1 cellular context compared by ENCODE assay signal in the genomic region with DNA sequence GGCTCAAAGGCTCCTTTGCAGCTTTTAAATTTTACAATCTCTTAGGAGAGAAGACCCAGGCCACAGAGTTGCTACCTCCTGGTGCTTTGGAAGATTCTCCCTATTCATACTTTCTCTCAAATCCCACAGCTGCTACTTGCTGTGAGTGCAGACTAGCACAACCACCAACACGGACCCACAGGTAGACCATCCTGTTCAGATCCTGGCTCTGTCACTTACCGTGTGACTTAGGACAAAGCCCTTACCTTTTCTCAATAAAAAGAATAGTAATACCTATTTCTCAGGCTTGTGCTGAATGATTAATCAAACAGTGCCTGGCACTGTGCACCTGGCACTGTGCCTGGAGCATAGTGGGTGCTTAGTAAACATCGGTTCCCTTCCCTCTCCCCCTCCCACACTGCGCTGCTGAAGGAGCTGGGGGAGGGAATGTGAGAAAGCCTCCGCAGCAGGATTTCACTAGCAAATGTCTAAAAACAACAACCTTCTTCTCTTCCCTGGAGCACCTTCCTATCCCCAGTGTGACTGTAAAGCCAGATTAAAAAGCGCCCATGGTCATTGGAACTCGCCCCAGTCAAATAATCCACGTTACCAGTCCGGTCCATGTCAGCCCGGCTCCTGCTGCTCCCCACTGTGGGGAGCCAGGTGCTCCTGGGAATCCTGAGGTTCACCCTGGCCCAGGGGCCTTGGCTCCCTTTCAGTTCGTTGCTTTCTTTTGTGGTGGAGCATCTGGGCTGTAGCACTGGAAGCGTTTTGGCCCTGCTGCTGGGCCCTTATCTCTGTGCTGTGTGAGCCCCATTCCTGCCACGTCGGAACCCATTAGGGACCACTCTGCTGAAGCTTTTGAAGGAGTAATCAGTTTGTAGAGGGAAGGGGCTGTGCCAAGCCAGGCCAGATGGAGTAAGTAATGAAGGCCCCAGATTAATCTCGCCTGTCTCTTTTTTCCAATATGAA.
TF ChIP-seq lines count a peak whose summit lies in the region.

No MANE protein-coding gene starts in this region.

TF ChIP-seq in HCT116, 20 proteins besides CTCF, POLR2A, EP300 and RAD21:
- TF ChIP-seq SRF (IDR thresholded peaks at IDR 0.05; ENCODE audit: low read depth) (no peak), FOSL1 (IDR thresholded peaks at IDR 0.05; ENCODE audit: low read depth) (no peak), SIN3A (IDR thresholded peaks at IDR 0.05; ENCODE audit: low read depth) (no peak), CBX3 (IDR thresholded peaks at IDR 0.05; ENCODE audit: low read depth) (no peak), ZFX (IDR thresholded peaks at IDR 0.05) (no peak), EZH2phosphoT487 (IDR thresholded peaks at IDR 0.05; ENCODE audit: borderline replicate concordance) (no peak)
- TF ChIP-seq, protein P1, sequence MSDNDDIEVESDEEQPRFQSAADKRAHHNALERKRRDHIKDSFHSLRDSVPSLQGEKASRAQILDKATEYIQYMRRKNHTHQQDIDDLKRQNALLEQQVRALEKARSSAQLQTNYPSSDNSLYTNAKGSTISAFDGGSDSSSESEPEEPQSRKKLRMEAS (IDR thresholded peaks at IDR 0.05), result no peak
- TF ChIP-seq, protein P2, sequence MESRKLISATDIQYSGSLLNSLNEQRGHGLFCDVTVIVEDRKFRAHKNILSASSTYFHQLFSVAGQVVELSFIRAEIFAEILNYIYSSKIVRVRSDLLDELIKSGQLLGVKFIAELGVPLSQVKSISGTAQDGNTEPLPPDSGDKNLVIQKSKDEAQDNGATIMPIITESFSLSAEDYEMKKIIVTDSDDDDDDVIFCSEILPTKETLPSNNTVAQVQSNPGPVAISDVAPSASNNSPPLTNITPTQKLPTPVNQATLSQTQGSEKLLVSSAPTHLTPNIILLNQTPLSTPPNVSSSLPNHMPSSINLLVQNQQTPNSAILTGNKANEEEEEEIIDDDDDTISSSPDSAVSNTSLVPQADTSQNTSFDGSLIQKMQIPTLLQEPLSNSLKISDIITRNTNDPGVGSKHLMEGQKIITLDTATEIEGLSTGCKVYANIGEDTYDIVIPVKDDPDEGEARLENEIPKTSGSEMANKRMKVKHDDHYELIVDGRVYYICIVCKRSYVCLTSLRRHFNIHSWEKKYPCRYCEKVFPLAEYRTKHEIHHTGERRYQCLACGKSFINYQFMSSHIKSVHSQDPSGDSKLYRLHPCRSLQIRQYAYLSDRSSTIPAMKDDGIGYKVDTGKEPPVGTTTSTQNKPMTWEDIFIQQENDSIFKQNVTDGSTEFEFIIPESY (IDR thresholded peaks at IDR 0.05; ENCODE audit: extremely low read depth, insufficient replicate concordance, low read length), result no peak
